Comparison of ENCODE assay signal across 21 cellular contexts in genomic region chr22:48091656-48092223, GRCh38.
"Had no signal": no experiment of that assay in that cellular context is flagged by ENCODE, and none has a peak within 500 bp of the region (broad histone marks: within the 10 kb centered on the region; RNA-seq: fewer than 3 reads in every experiment).

No MANE protein-coding gene starts in this region.

- H3K36me3 ChIP-seq: ascending aorta, cardiac muscle cell, esophagus muscularis mucosa, left ventricle myocardium inferior, neutrophil, right lobe of liver, thoracic aorta had no signal

- H3K4me1 ChIP-seq: right lobe of liver had no signal

- H3K9me3 ChIP-seq: ascending aorta, esophagus muscularis mucosa, left ventricle myocardium inferior, neutrophil, right lobe of liver, thoracic aorta had no signal

- H3K4me3 ChIP-seq: ascending aorta, cardiac muscle cell, esophagus muscularis mucosa, left ventricle myocardium inferior, lung, right lobe of liver, thoracic aorta had no signal

- H3K27me3 ChIP-seq: ascending aorta, cardiac muscle cell, right lobe of liver had no signal

- DNase-seq: activated CD4-positive, alpha-beta memory T cell treated with anti-CD3 and anti-CD28 coated beads for 36 hours; activated CD4-positive, alpha-beta T cell treated with anti-CD3 and anti-CD28 coated beads, Interleukin-2, amount 10 ng/mL, durations not matched to agents 24 days and 14 days; activated CD4-positive, CD25-positive, alpha-beta regulatory T cell treated with anti-CD3 and anti-CD28 coated beads, Interleukin-2, amount 50 U/mL, for 72 hours; activated naive CD4-positive, alpha-beta T cell treated with anti-CD3 and anti-CD28 coated beads for 36 hours; activated naive CD8-positive, alpha-beta T cell treated with anti-CD3 and anti-CD28 coated beads, Interleukin-2, amount 10 ng/mL, durations not matched to agents 7 days and 5 days; activated T-cell treated with anti-CD3 and anti-CD28 coated beads, Interleukin-2, amount 50 U/mL, for 48 hours; foreskin melanocyte; left ventricle myocardium inferior; mesendoderm; nephron progenitor cell; stimulated activated CD4-positive, alpha-beta T cell treated with anti-CD3 and anti-CD28 coated beads, Interleukin-2, amount 100 ng/mL, for 48 hours; stimulated activated naive CD8-positive, alpha-beta T cell treated with anti-CD3 and anti-CD28 coated beads, Interleukin-15, Interleukin-2, amounts not matched to agents 100 U/mL and 50 U/mL, for 24 hours; T-helper 2 cell; trophoblast cell had no signal

- H3K27ac ChIP-seq: ascending aorta, cardiac muscle cell, esophagus muscularis mucosa, left ventricle myocardium inferior, neutrophil, right lobe of liver, thoracic aorta had no signal
